ENCODE assay signal across 9 cellular contexts in the genomic region with DNA sequence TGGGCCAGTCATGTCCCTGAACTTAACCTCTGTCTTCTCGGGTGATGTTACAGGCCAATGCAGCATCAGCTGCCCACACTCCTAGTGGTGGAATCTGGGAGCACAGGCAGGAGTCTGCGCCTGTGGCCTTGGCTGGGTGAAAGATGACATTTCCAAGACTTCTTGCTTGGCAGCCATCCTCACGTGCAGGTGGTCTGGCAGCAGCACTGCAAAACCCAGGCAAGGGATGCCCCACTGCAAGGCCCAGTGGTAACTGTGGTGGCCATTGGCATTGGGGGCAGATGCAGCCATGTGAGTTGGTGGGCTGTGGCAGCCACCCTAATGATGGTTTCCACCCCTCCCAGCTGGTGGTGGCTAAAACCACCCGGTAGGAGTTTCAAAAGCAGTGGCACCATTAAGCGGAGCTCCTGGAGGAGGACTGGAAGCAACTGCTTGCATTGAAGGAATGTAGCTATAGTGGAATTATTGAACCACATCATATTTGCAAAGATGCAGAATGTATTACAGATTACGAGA.
DNase-seq lines count a peak whose midpoint lies in the region; ATAC-seq and TF ChIP-seq lines count a peak whose summit lies in the region.
"Had no signal": no experiment of that assay in that cellular context is flagged by ENCODE, and none has a peak within 500 bp of the region (broad histone marks: within the 10 kb centered on the region; RNA-seq: fewer than 3 reads in every experiment).

No MANE protein-coding gene starts in this region.

- no peaks in the 10 kb centered on the region for H3K79me1 ChIP-seq in mesendoderm (ENCODE audit: low read length)

- no peaks in the 10 kb centered on the region for H3K36me3 ChIP-seq in mesendoderm (ENCODE audit: control insufficient read depth, insufficient read depth, low read length)
- H3K36me3 ChIP-seq in spleen = no peaks in the 10 kb centered on the region

- H3K27ac Mint-ChIP-seq in activated naive CD8-positive, alpha-beta T cell treated with anti-CD3 and anti-CD28 coated beads, Interleukin-2, amount 50 U/mL, for 24 hours = no peak overlapping the region

- DNase-seq in HCEC 1CT = peak; percentile 11
- peak; percentile 21 for DNase-seq in activated naive CD8-positive, alpha-beta T cell treated with anti-CD3 and anti-CD28 coated beads, Interleukin-2, amount 50 U/mL, for 24 hours
- DNase-seq in mesendoderm = peak; percentile 58
- no peak for DNase-seq in spleen
- DNase-seq in NCI-H748 treated with DMSO at 0.1 percent for 48 hours (lab: John Stamatoyannopoulos, UW) = no peak
- DNase-seq: stimulated activated naive CD4-positive, alpha-beta T cell had no signal

- WGBS in mesendoderm (ENCODE audit: extremely low coverage, insufficient coverage, low lambda C conversion rate) = no CpG with 5 or more reads among the region's 6 CpGs
- 61 to 72% (median 66%) methylated on average over 6 of the region's 6 CpGs for WGBS in spleen, 5 donors

- no peak overlapping the region for H3K9ac ChIP-seq in mesendoderm (ENCODE audit: low read length)

- no peak overlapping the region for H3K4me2 ChIP-seq in mesendoderm (ENCODE audit: low read length)

- no peak overlapping the region for H3K56ac ChIP-seq in mesendoderm (ENCODE audit: low read length)

- no peak overlapping the region for H2BK15ac ChIP-seq in mesendoderm (replicated peaks; ENCODE audit: low read depth)

- no peaks in the 10 kb centered on the region for H3K27me3 Mint-ChIP-seq in activated naive CD8-positive, alpha-beta T cell treated with anti-CD3 and anti-CD28 coated beads, Interleukin-2, amount 50 U/mL, for 24 hours

- H3K36me3 Mint-ChIP-seq in activated naive CD8-positive, alpha-beta T cell treated with anti-CD3 and anti-CD28 coated beads, Interleukin-2, amount 50 U/mL, for 24 hours (ENCODE audit: low read depth) = no peaks in the 10 kb centered on the region

- H3K4me3 ChIP-seq in mesendoderm (ENCODE audit: low read length) (no peak overlapping the region), spleen (no peak overlapping the region)

- H3K18ac ChIP-seq in mesendoderm (ENCODE audit: low read length) = no peak overlapping the region

- H3K4ac ChIP-seq in mesendoderm (ENCODE audit: low read depth, low read length) = no peak overlapping the region

- intact Hi-C loops in spleen (cut with DNase I; ENCODE audit: low total_unique reads) = no loop called here

- H2BK5ac ChIP-seq in mesendoderm (ENCODE audit: low read length) = no peak overlapping the region

- no peak overlapping the region for H3K27ac ChIP-seq in C4-2B
- no peak overlapping the region for H3K27ac ChIP-seq in mesendoderm (ENCODE audit: low read depth, low read length)
- H3K27ac ChIP-seq in spleen = no peak overlapping the region

- no peak overlapping the region for H3K4me3 Mint-ChIP-seq in activated naive CD8-positive, alpha-beta T cell treated with anti-CD3 and anti-CD28 coated beads, Interleukin-2, amount 50 U/mL, for 24 hours

- no peak overlapping the region for H4K5ac ChIP-seq in mesendoderm (ENCODE audit: low read length)

- no peaks in the 10 kb centered on the region for H3K27me3 ChIP-seq in mesendoderm (ENCODE audit: insufficient read depth, low read length, poor library complexity)
- H3K27me3 ChIP-seq in spleen (replicated peaks in 1 of 7) = peaks cover 0 to 3% (median 0%) of the 10 kb centered on the region in 7 donors

- no peaks in the 10 kb centered on the region for H3K79me2 ChIP-seq in mesendoderm (ENCODE audit: control insufficient read depth, insufficient read depth, low read length)

- H3K4me1 Mint-ChIP-seq in activated naive CD8-positive, alpha-beta T cell treated with anti-CD3 and anti-CD28 coated beads, Interleukin-2, amount 50 U/mL, for 24 hours = peaks cover 2% of the 10 kb centered on the region

- no peak overlapping the region for H2AK5ac ChIP-seq in mesendoderm (ENCODE audit: low read length)

- H3K9me3 ChIP-seq in spleen = peaks cover 0 to 3% (median 0%) of the 10 kb centered on the region in 8 donors

- peak; percentile 55 for TF ChIP-seq CTCF in C4-2B (conservative IDR thresholded peaks at IDR 0.05)
- peak in 4 of 11 experiments; percentile 19 to 45 (median 38) for TF ChIP-seq CTCF in spleen (IDR thresholded peaks at IDR 0.05 in 8 of 11, conservative IDR thresholded peaks at IDR 0.05 in 3 of 11)

- H2BK120ac ChIP-seq in mesendoderm (ENCODE audit: low read depth, low read length) = no peak overlapping the region

- H3K4me1 ChIP-seq in mesendoderm (ENCODE audit: control insufficient read depth, low read depth, low read length) (no peaks in the 10 kb centered on the region), spleen (peaks cover 0 to 34% (median 0%) of the 10 kb centered on the region in 6 donors)

- TF ChIP-seq POLR2A in spleen (IDR thresholded peaks at IDR 0.05) = no peak

- ATAC-seq in activated naive CD8-positive, alpha-beta T cell treated with anti-CD3 and anti-CD28 coated beads, Interleukin-2, amount 50 U/mL, for 24 hours = no peak
- ATAC-seq in HG02870 (IDR thresholded peaks at IDR 0.05; ENCODE audit: unreplicated experiment) (no peak), HG02798 (IDR thresholded peaks at IDR 0.05; ENCODE audit: poor library complexity, unreplicated experiment) (no peak)

- no peak overlapping the region for H3K23ac ChIP-seq in mesendoderm (ENCODE audit: low read length)

- H4K8ac ChIP-seq in mesendoderm (ENCODE audit: low read depth, low read length) = no peak overlapping the region

- H3K9me3 Mint-ChIP-seq in activated naive CD8-positive, alpha-beta T cell treated with anti-CD3 and anti-CD28 coated beads, Interleukin-2, amount 50 U/mL, for 24 hours = no peaks in the 10 kb centered on the region

Comparison
In these comparisons a context has a peak if more than half of its experiments do, and no peak if none do; other contexts are left out.
1. DNase-seq: peak in HCEC 1CT (single experiment), activated naive CD8-positive, alpha-beta T cell treated with anti-CD3 and anti-CD28 coated beads, Interleukin-2, amount 50 U/mL, for 24 hours (single experiment) and mesendoderm (single experiment); none in spleen (single experiment) and NCI-H748 treated with DMSO at 0.1 percent for 48 hours (single experiment).